1 cellular context compared by ENCODE assay signal in genomic region chr11:18066626-18067025, GRCh38.
TF ChIP-seq lines count a peak whose summit lies in the region.

No MANE protein-coding gene starts in this region.

TF ChIP-seq in IMR-90, 13 proteins besides CTCF, POLR2A, EP300 and RAD21:
- no peak for TF ChIP-seq CHD1 (IDR thresholded peaks at IDR 0.05; ENCODE audit: low read depth, low read length)
TF ChIP-seq in IMR-90: peak in this region for 0.
